ENCODE assay signal across 16 cellular contexts in the genomic region with DNA sequence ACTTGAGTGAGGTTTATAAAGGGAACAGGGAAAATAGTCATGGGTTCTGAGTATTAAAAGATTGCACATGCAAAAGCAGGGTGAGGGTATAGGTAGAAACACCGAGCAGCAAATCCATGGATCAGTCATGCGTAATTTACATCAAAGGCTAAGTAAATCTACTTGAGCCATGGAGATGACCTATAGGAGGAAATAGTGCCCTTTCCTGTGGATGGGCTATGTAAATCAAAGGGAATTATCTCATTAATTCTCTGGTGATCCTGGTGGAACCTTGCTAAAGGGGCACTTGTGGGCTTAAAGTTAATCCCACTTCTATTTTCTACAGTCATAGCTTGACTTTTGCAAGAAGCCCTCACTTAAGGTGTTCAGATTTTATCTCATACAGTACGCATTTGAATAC.
"Had no signal": no experiment of that assay in that cellular context is flagged by ENCODE, and none has a peak within 500 bp of the region (broad histone marks: within the 10 kb centered on the region; RNA-seq: fewer than 3 reads in every experiment).

No MANE protein-coding gene starts in this region.

- ATAC-seq: body of pancreas; naive thymus-derived CD8-positive, alpha-beta T cell; stimulated activated memory B cell treated with anti-CD40 and anti-IgM and Interleukin-4, amounts not matched to agents 10 μg/mL and 1 μg/mL and 100 μg/mL, for 72 hours; WTC11 had no signal

- H3K36me3 ChIP-seq: left ventricle myocardium inferior, sigmoid colon, stomach, transverse colon had no signal

- DNase-seq: activated gamma-delta T cell treated with Interleukin-2 at 50 U/mL for 16 hours; activated T-cell treated with anti-CD3 and anti-CD28 coated beads, Interleukin-2, amount 50 U/mL, for 1 hour; anterior cingulate cortex; body of pancreas; foreskin keratinocyte; left ventricle myocardium inferior; mammary epithelial cell; naive thymus-derived CD8-positive, alpha-beta T cell; retina; sigmoid colon; stimulated activated CD4-positive, alpha-beta T cell treated with anti-CD3 and anti-CD28 coated beads, Interleukin-15, amount 100 ng/mL, for 24 hours; stomach; transverse colon had no signal

- H3K27me3 ChIP-seq: body of pancreas, foreskin keratinocyte, stomach, transverse colon had no signal

- H3K27ac ChIP-seq: body of pancreas, left ventricle myocardium inferior, sigmoid colon, stomach, transverse colon had no signal

- H3K9me3 ChIP-seq: body of pancreas, left ventricle myocardium inferior, sigmoid colon, stomach, transverse colon had no signal

- H3K4me3 ChIP-seq: body of pancreas, left ventricle myocardium inferior, sigmoid colon, smooth muscle cell, stomach, transverse colon had no signal
